18 cellular contexts compared by ENCODE assay signal in genomic region chr5:93512799-93513198, GRCh38.
DNase-seq lines count a peak whose midpoint lies in the region; ATAC-seq, FAIRE-seq and TF ChIP-seq lines count a peak whose summit lies in the region.
"Had no signal": no experiment of that assay in that cellular context is flagged by ENCODE, and none has a peak within 500 bp of the region (broad histone marks: within the 10 kb centered on the region; RNA-seq: fewer than 3 reads in every experiment).

No MANE protein-coding gene starts in this region.

- 0 out of 2 replicates have a peak overlapping the region, but pooled peaks have one; percentile 0 for H3K4me3 ChIP-seq in ACC112 (ENCODE audit: low read depth, low read length)
- H3K4me3 ChIP-seq in bronchial epithelial cell (ENCODE audit: low read depth, low read length) = no peak overlapping the region
- H3K4me3 ChIP-seq: K562, pancreas had no signal

- H3K36me3 ChIP-seq in ACC112 (ENCODE audit: insufficient read depth, low read length) = no peaks in the 10 kb centered on the region
- no peaks in the 10 kb centered on the region for H3K36me3 ChIP-seq in bronchial epithelial cell (ENCODE audit: control insufficient read depth, insufficient read depth, low read length)
- H3K36me3 ChIP-seq: pancreas had no signal

- ATAC-seq in GM19455 (IDR thresholded peaks at IDR 0.05; ENCODE audit: unreplicated experiment) = no peak
- no peak for ATAC-seq in Right ventricle myocardium superior (ENCODE audit: poor library complexity)
- ATAC-seq in GM18861 (IDR thresholded peaks at IDR 0.05; ENCODE audit: unreplicated experiment) = no peak
- ATAC-seq: activated CD8-positive, alpha-beta T cell treated with anti-CD3 and anti-CD28 coated beads, Interleukin-2, amount 10 ng/mL, durations not matched to agents 7 days and 5 days; K562; pancreas; Right ventricle myocardium inferior had no signal

- H3K79me2 ChIP-seq in ACC112 (ENCODE audit: control insufficient read depth, insufficient read depth, low read length, unreplicated experiment) = peaks cover 5% of the 10 kb centered on the region

- H3K27ac ChIP-seq in ACC112 (ENCODE audit: low read depth, low read length) = peak overlapping the region; percentile 89
- H3K27ac ChIP-seq: pancreas had no signal

- H3K27me3 ChIP-seq in ACC112 (ENCODE audit: insufficient read depth, low read length) (no peaks in the 10 kb centered on the region), bronchial epithelial cell (ENCODE audit: control insufficient read depth, insufficient read depth, low read length) (no peaks in the 10 kb centered on the region)
- H3K27me3 ChIP-seq: pancreas had no signal

- TF ChIP-seq CTCF in bronchial epithelial cell (IDR thresholded peaks at IDR 0.05; ENCODE audit: insufficient read depth, low read length, severe bottlenecking) = no peak

- H2AFZ ChIP-seq in ACC112 (ENCODE audit: low read length, unreplicated experiment) = peak overlapping the region; percentile 6

- DNase-seq in HS-5 (ENCODE audit: low read depth) (peak; percentile 83), bronchial epithelial cell (ENCODE audit: low read depth) (peak; percentile 92), hepatic stellate cell (ENCODE audit: low spot score) (peak; percentile 4), Right ventricle myocardium superior (no peak)
- no peak for DNase-seq in activated naive CD4-positive, alpha-beta T cell treated with anti-CD3 and anti-CD28 coated beads, Interleukin-2, amount 50 U/mL, for 16 hours
- DNase-seq: activated CD8-positive, alpha-beta T cell treated with anti-CD3 and anti-CD28 coated beads, Interleukin-2, amount 10 ng/mL, durations not matched to agents 7 days and 5 days; activated gamma-delta T cell treated with Interleukin-2 at 50 U/mL for 16 hours; caudate nucleus; DMS53; NCI-H1436 treated with DMSO at 0.1 percent for 48 hours; NCI-H69; pancreas had no signal

- intact Hi-C loops in Right ventricle myocardium superior (cut with DNase I) = no loop called here

- peaks cover 44% of the 10 kb centered on the region for H3K4me1 ChIP-seq in ACC112 (ENCODE audit: control insufficient read depth, insufficient read depth, low read length, unreplicated experiment)
- H3K4me1 ChIP-seq: pancreas had no signal

- FAIRE-seq in bronchial epithelial cell (lab: Jason Lieb, UNC) = no peak
- FAIRE-seq: GM12891, K562, pancreas had no signal

Comparison
In these comparisons a context has a peak if more than half of its experiments do, and no peak if none do; other contexts are left out.
1. DNase-seq: peak in HS-5 (single experiment), bronchial epithelial cell (single experiment) and hepatic stellate cell (single experiment); none in Right ventricle myocardium superior (single experiment) and activated naive CD4-positive, alpha-beta T cell treated with anti-CD3 and anti-CD28 coated beads, Interleukin-2, amount 50 U/mL, for 16 hours (single experiment).